Comparison of ENCODE assay signal across 2 cellular contexts in the genomic region with DNA sequence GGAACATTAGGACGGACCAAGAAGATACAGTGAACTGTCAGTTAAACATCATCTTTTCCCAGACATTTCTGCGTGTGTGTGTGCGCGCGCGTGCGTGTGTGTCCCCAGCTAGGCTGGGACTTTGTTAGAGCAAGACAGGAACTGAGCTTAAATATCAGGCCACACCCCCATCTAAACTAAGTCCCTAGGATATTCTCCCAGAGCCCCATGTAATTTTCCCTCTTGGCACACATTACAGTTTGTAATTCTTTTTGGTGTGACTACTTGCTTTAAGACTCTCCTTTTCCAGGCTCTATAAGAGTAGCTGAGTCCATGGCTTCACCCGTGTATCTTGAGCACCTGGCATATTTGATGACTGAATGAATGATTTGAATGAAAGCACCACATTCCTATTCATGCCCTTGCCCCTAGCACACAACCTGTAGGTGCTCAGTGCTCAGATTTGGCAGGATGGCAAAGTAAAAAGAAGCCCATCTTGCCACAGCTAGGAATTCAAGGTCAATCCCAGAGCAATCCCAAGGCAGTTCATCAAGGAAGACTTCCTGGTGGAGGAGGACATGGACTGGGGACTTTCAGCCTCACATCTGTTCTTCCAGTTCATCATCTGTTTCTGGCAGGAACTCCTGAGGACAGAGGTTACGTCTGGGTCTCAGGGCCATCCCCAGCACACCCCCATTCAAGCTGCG.
TF ChIP-seq lines count a peak whose summit lies in the region.

No MANE protein-coding gene starts in this region.

TF ChIP-seq in A549, 52 proteins besides CTCF, POLR2A, EP300 and RAD21:
- TF ChIP-seq CHD2 (IDR thresholded peaks at IDR 0.05; ENCODE audit: low read length, partially characterized antibody) (no peak), CEBPB (IDR thresholded peaks at IDR 0.05) (no peak), CBX8 (IDR thresholded peaks at IDR 0.05) (no peak), RFX5 (IDR thresholded peaks at IDR 0.05) (peak; percentile 92), ZFP36 (IDR thresholded peaks at IDR 0.05; ENCODE audit: borderline replicate concordance, partially characterized antibody) (peak; percentile 99), HOXA7 (CRISPR knock-in tag; IDR thresholded peaks at IDR 0.05) (no peak), USF2 (IDR thresholded peaks at IDR 0.05) (no peak), HOXB13 (CRISPR knock-in tag; IDR thresholded peaks at IDR 0.05; ENCODE audit: low read depth) (no peak), FOSL2 (IDR thresholded peaks at IDR 0.05) (no peak), FOSL2 (CRISPR knock-in tag; IDR thresholded peaks at IDR 0.05) (no peak)
- TF ChIP-seq, protein P1, sequence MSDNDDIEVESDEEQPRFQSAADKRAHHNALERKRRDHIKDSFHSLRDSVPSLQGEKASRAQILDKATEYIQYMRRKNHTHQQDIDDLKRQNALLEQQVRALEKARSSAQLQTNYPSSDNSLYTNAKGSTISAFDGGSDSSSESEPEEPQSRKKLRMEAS (IDR thresholded peaks at IDR 0.05), result no peak

TF ChIP-seq in endothelial cell of umbilical vein, 7 proteins besides CTCF, POLR2A, EP300 and RAD21:
- TF ChIP-seq GATA2 (IDR thresholded peaks at IDR 0.05; ENCODE audit: insufficient read depth, insufficient read length, low read depth, low read length) (no peak), EZH2 (IDR thresholded peaks at IDR 0.05; ENCODE audit: borderline replicate concordance, low read depth, low read length, severe bottlenecking) (no peak), JUN (IDR thresholded peaks at IDR 0.05; ENCODE audit: borderline replicate concordance, insufficient read depth, insufficient read length, low read depth) (no peak), POLR2AphosphoS5 (IDR thresholded peaks at IDR 0.05; ENCODE audit: insufficient read depth, low read depth, low read length) (no peak), MYC (IDR thresholded peaks at IDR 0.05; ENCODE audit: low read depth, low read length) (no peak), FOS (IDR thresholded peaks at IDR 0.05; ENCODE audit: borderline replicate concordance, insufficient read depth, low read length) (no peak)
- TF ChIP-seq, protein P1 (IDR thresholded peaks at IDR 0.05; ENCODE audit: insufficient read depth, insufficient read length), result no peak
TF ChIP-seq in endothelial cell of umbilical vein: peak in this region for 0.
